ENCODE assay signal across 1 cellular context in genomic region chr7:151721694-151722093, GRCh38.
TF ChIP-seq lines count a peak whose summit lies in the region.

No MANE protein-coding gene starts in this region.

TF ChIP-seq in SK-N-SH, 30 proteins besides CTCF, POLR2A, EP300 and RAD21:
- TF ChIP-seq REST (IDR thresholded peaks at IDR 0.05; ENCODE audit: low read depth, low read length) (no peak), GATA2 (CRISPR knock-in tag; IDR thresholded peaks at IDR 0.05) (peak; percentile 32; the same call in 1 of the 2 replicates), IRF3 (IDR thresholded peaks at IDR 0.05; ENCODE audit: low read depth, low read length) (no peak), USF2 (IDR thresholded peaks at IDR 0.05; ENCODE audit: borderline replicate concordance, low read depth, low read length) (no peak)
